In the genomic region with DNA sequence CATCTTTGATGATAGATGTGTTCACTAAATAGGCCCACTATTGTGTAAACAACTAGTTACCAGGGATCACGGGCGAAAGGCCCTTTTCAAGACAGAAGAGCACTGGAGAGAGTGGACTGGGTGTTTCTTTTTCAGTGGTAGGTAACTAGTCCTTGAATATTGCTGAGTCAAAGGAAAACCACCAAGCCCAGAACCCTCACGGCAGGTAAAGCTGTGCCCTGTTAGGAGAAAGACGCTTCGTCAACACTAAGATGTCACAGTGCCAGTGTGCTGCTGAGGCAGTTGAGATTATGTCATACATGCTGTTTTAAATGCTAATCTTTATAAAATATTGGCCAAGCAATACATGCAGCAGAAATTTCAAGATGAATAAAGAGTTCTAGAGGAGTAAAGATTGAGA, we compare ENCODE assay signal across 17 cellular contexts.
DNase-seq lines count a peak whose midpoint lies in the region; ATAC-seq and FAIRE-seq lines count a peak whose summit lies in the region.
"Had no signal": no experiment of that assay in that cellular context is flagged by ENCODE, and none has a peak within 500 bp of the region (broad histone marks: within the 10 kb centered on the region; RNA-seq: fewer than 3 reads in every experiment).

No MANE protein-coding gene starts in this region.

- FAIRE-seq in islet of Langerhans (lab: Jason Lieb, UNC): peak; percentile 58
- FAIRE-seq: GM12892 had no signal

- peak; percentile 33 for DNase-seq in DMS153 (lab: John Stamatoyannopoulos, UW)
- DNase-seq in DMS153 treated with DMSO at 0.1 percent for 48 hours (lab: John Stamatoyannopoulos, UW; ENCODE audit: unreplicated experiment): no peak
- DNase-seq in NCI-H69 (lab: John Stamatoyannopoulos, UW): peak; percentile 68
- DNase-seq in NCI-H187 (lab: John Stamatoyannopoulos, UW): no peak
- DNase-seq in NCI-H2196 treated with DMSO at 0.1 percent for 48 hours (lab: John Stamatoyannopoulos, UW; ENCODE audit: unreplicated experiment): no peak
- DNase-seq: DMS79; HCEC 1CT; KG1; NCI-H1417 treated with DMSO at 0.1 percent for 48 hours; NCI-H1930; NCI-H226; NK-92 treated with Interleukin-12 subunit alpha and Interleukin-12 subunit beta, amount 100 ng/mL, for 24 hours; Right ventricle myocardium superior had no signal

- peak; percentile 25 for ATAC-seq in HG02571 (IDR thresholded peaks at IDR 0.05; ENCODE audit: unreplicated experiment)
- no peak for ATAC-seq in GM21619 (IDR thresholded peaks at IDR 0.05; ENCODE audit: unreplicated experiment)

Comparison
In these comparisons a context has a peak if more than half of its experiments do, and no peak if none do; other contexts are left out.
1. DNase-seq: peak in DMS153 (single experiment) and NCI-H69 (single experiment); none in DMS153 treated with DMSO at 0.1 percent for 48 hours (single experiment), NCI-H187 (0 of 2) and NCI-H2196 treated with DMSO at 0.1 percent for 48 hours (single experiment).